14 cellular contexts compared by ENCODE assay signal in the genomic region with DNA sequence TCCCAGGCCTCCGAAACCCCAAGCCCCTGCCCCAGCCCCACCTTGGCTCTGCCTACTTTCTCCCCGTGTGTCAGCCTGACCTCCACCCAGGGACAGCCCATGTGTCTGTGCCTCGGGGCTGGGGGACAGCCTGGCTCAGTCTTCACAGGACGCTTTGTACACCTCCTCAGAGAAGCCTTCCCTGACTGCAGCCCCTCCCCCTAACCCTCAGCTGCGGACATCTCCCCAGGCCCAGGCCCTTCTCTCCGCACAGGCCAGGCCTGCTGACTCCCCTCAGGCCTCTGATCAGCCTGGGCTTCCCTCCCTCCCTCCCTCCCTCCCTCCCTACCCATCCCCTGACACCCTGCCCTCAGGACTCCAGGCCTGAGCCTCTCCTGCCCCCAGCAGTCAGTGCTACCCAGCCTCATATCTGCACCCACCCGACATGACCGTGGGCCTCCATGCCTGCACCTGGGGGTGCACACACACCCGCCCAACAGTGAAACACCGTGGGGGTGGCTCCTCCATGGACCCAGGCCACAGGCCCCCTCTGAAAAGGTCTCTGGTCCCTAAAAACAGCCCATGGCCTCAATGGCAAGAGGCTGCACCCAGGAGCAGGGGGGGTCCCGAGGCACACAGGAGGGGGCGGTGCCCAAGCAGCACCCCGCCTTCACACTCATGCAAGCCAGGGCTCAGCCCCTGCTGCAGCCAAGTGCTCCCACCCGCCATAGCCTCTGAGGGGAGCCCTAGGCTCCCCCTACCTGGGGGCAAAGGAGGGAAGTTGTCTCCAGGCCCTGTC. TPM values are rescaled to one million over a fixed set of nuclear protein-coding genes. Genes with fewer than 3 reads are reported as not detected.
DNase-seq lines count a peak whose midpoint lies in the region; ATAC-seq and TF ChIP-seq lines count a peak whose summit lies in the region.
"Had no signal": no experiment of that assay in that cellular context is flagged by ENCODE, and none has a peak within 500 bp of the region (broad histone marks: within the 10 kb centered on the region; RNA-seq: fewer than 3 reads in every experiment).

No MANE protein-coding gene starts in this region.

- H3K9me2 ChIP-seq in hepatocyte (replicated peaks; ENCODE audit: insufficient read depth), result no peaks in the 10 kb centered on the region

- H3K4me3 ChIP-seq in RWPE2 (ENCODE audit: severe bottlenecking) (no peak overlapping the region), hepatocyte (no peak overlapping the region), skin epidermis (no peak overlapping the region)

- no peak for ATAC-seq in RWPE2 (ENCODE audit: low read depth)
- ATAC-seq in HG02642 (IDR thresholded peaks at IDR 0.05; ENCODE audit: poor library complexity, unreplicated experiment), result no peak
- ATAC-seq: naive thymus-derived CD8-positive, alpha-beta T cell had no signal

- H3K27me3 ChIP-seq in RWPE2 (ENCODE audit: insufficient read depth, poor library complexity, severe bottlenecking), result no peaks in the 10 kb centered on the region
- H3K27me3 ChIP-seq in hepatocyte, result no peaks in the 10 kb centered on the region
- H3K27me3 ChIP-seq: brain microvascular endothelial cell had no signal

- H3K4me1 ChIP-seq in RWPE2 (ENCODE audit: insufficient read depth, poor library complexity, severe bottlenecking), result peaks cover 93% of the 10 kb centered on the region
- H3K4me1 ChIP-seq in hepatocyte (ENCODE audit: insufficient read depth), result peaks cover 68% of the 10 kb centered on the region

- no peak overlapping the region for H3K27ac Mint-ChIP-seq in HFFc6
- H3K27ac Mint-ChIP-seq: naive thymus-derived CD8-positive, alpha-beta T cell; stimulated activated naive CD8-positive, alpha-beta T cell treated with anti-CD3 and anti-CD28 coated beads, Interleukin-15, Interleukin-2, amounts not matched to agents 100 ng/mL and 50 ng/mL, for 24 hours had no signal

- H3K4me2 ChIP-seq in hepatocyte, result peak overlapping the region; percentile 67

- no peak overlapping the region for H3K4me3 Mint-ChIP-seq in HFFc6
- H3K4me3 Mint-ChIP-seq: naive thymus-derived CD8-positive, alpha-beta T cell; stimulated activated naive CD8-positive, alpha-beta T cell treated with anti-CD3 and anti-CD28 coated beads, Interleukin-15, Interleukin-2, amounts not matched to agents 100 ng/mL and 50 ng/mL, for 24 hours had no signal

- H4K20me1 ChIP-seq in hepatocyte (ENCODE audit: insufficient read depth, poor library complexity, severe bottlenecking), result peaks cover 3% of the 10 kb centered on the region

- TF ChIP-seq CTCF in RWPE2 (IDR thresholded peaks at IDR 0.05; ENCODE audit: poor library complexity, severe bottlenecking) (no peak), hepatocyte (IDR thresholded peaks at IDR 0.05; ENCODE audit: poor library complexity) (no peak), HFFc6 (IDR thresholded peaks at IDR 0.05) (no peak)

- H2AFZ ChIP-seq in hepatocyte, result no peak overlapping the region

- DNase-seq in ELF-1 (ENCODE audit: low read depth, low spot score) (peak; percentile 80), RWPE2 (ENCODE audit: low spot score) (peak; percentile 87), hepatocyte (ENCODE audit: low spot score) (no peak), inferior parietal cortex (ENCODE audit: extremely low spot score) (no peak), HFFc6 (no peak), MV-4-11 (lab: John Stamatoyannopoulos, UW) (no peak)
- DNase-seq: activated naive CD4-positive, alpha-beta T cell treated with Interleukin-2 at 50 U/mL for 16 hours; brain microvascular endothelial cell; DMS 273 treated with DMSO at 0.1 percent for 48 hours; naive thymus-derived CD8-positive, alpha-beta T cell; NCI-H2029 had no signal

- 69% methylated on average over 14 of the region's 14 CpGs for WGBS in hepatocyte (ENCODE audit: low lambda C conversion rate, missing lambda C conversion rate)

- no peaks in the 10 kb centered on the region for H3K27me3 Mint-ChIP-seq in HFFc6 (ENCODE audit: insufficient read depth)
- H3K27me3 Mint-ChIP-seq: stimulated activated naive CD8-positive, alpha-beta T cell treated with anti-CD3 and anti-CD28 coated beads, Interleukin-15, Interleukin-2, amounts not matched to agents 100 ng/mL and 50 ng/mL, for 24 hours had no signal

- H3K9me3 ChIP-seq in RWPE2 (ENCODE audit: severe bottlenecking) (no peaks in the 10 kb centered on the region), hepatocyte (ENCODE audit: low read depth) (no peaks in the 10 kb centered on the region)

- H3K36me3 ChIP-seq in RWPE2 (ENCODE audit: low read depth) (peaks cover 84% of the 10 kb centered on the region), hepatocyte (replicated peaks; ENCODE audit: insufficient read depth, low read depth) (no peaks in the 10 kb centered on the region)

- H3K9me3 Mint-ChIP-seq in HFFc6, result no peaks in the 10 kb centered on the region

- H3K27ac ChIP-seq in RWPE2 (ENCODE audit: poor library complexity, severe bottlenecking), result peak overlapping the region; percentile 99
- peak overlapping the region; percentile 95 for H3K27ac ChIP-seq in hepatocyte
- H3K27ac ChIP-seq in skin epidermis, result peak overlapping the region in 13 of 21 experiments; percentile 6 to 87 (median 79)

- H3K4me1 Mint-ChIP-seq in HFFc6 (ENCODE audit: low read depth), result peaks cover 6% of the 10 kb centered on the region; the same call in 1 of the 2 replicates

- no peaks in the 10 kb centered on the region for H3K36me3 Mint-ChIP-seq in HFFc6 (ENCODE audit: low read depth)
- H3K36me3 Mint-ChIP-seq: naive thymus-derived CD8-positive, alpha-beta T cell had no signal

- H3K79me2 ChIP-seq in hepatocyte, result peaks cover 65% of the 10 kb centered on the region

RNA-seq across cellular contexts. Expression of a gene that starts 12.9 kb away (rescaled TPM):
- total RNA-seq in hepatocyte, result 44.6 and 71.3 TPM in 2 replicates
- polyA plus RNA-seq in hepatocyte, result 252 and 313 TPM in 2 replicates
- total RNA-seq in HFFc6 (2021; fragmentation: NEBNext Ultra II Directional; extraction: Animal tissue kit (Norgen Biotek cat#: 25700)), result 1 to 10 TPM; 1.2 to 2.4 (median 1.5) TPM

RNA-seq across cellular contexts. Expression of a gene that starts 32.7 kb away (rescaled TPM):
- total RNA-seq in hepatocyte, result 1,754 and 2,772 TPM in 2 replicates
- 444 and 460 TPM in 2 replicates for polyA plus RNA-seq in hepatocyte
- total RNA-seq in HFFc6 (2021; fragmentation: NEBNext Ultra II Directional; extraction: Animal tissue kit (Norgen Biotek cat#: 25700)), result 1,000 to 10,000 TPM; 1,061 to 1,388 (median 1,229) TPM

RNA-seq across cellular contexts. Expression of a gene that starts 51.4 kb away (rescaled TPM):
- total RNA-seq in hepatocyte, result 103 and 116 TPM in 2 replicates
- 143 and 144 TPM in 2 replicates for polyA plus RNA-seq in hepatocyte
- 100 to 1,000 TPM; 126 to 133 (median 129) TPM for total RNA-seq in HFFc6 (2021; fragmentation: NEBNext Ultra II Directional; extraction: Animal tissue kit (Norgen Biotek cat#: 25700))

RNA-seq across cellular contexts. Expression of a gene that starts 52.9 kb away (rescaled TPM):
- total RNA-seq in hepatocyte, result 8.6 and 12.0 TPM in 2 replicates
- polyA plus RNA-seq in hepatocyte, result 17.7 and 19.1 TPM in 2 replicates
- 1 to 10 TPM; 4.9 to 7.0 (median 6.6) TPM for total RNA-seq in HFFc6 (2021; fragmentation: NEBNext Ultra II Directional; extraction: Animal tissue kit (Norgen Biotek cat#: 25700))

Comparison
In these comparisons a context has a peak if more than half of its experiments do, and no peak if none do; other contexts are left out.
1. DNase-seq: peak in ELF-1 (single experiment) and RWPE2 (single experiment); none in hepatocyte (single experiment), inferior parietal cortex (single experiment), HFFc6 (single experiment) and MV-4-11 (single experiment).
2. RNA of a gene that starts 12.9 kb away (total RNA-seq): 44.6 to 71.3 TPM in hepatocyte; 1.2 to 2.4 TPM in HFFc6; every median in the first group is over 10 times any median in the second.
3. Peak in every context shown above with its lines, with median percentiles within 50 percentile points of each other: H3K27ac ChIP-seq.